24 cellular contexts compared by ENCODE assay signal in genomic region chr20:63380346-63380870, GRCh38. TPM values are rescaled to one million over a fixed set of nuclear protein-coding genes. Genes with fewer than 3 reads are reported as not detected.
"Had no signal": no experiment of that assay in that cellular context is flagged by ENCODE, and none has a peak within 500 bp of the region (broad histone marks: within the 10 kb centered on the region; RNA-seq: fewer than 3 reads in every experiment).

No MANE protein-coding gene starts in this region.

- H3K4me3 ChIP-seq: K562, SJCRH30 had no signal

- H3K4me1 ChIP-seq: SJCRH30 had no signal

- DNase-seq: Kasumi-1, MM.1S, NCI-H1092 treated with DMSO at 0.1 percent for 48 hours, NCI-H1436, NCI-H187, NCI-H2029, NCI-H2081 treated with DMSO at 0.1 percent for 48 hours, NCI-H2171 treated with DMSO at 0.1 percent for 48 hours, NCI-H345, NCI-H446 treated with DMSO at 0.1 percent for 48 hours, NCI-H510A treated with DMSO at 0.1 percent for 48 hours, NCI-H526, NCI-H82, PC-3, SHP77 treated with DMSO at 0.1 percent for 48 hours, SJCRH30 had no signal

- ATAC-seq: Panc1, PC-3, SK-N-SH treated with all-trans-retinoic acid at 6 μM for 48 hours had no signal

- H3K27ac Mint-ChIP-seq: IgD-negative memory B cell had no signal

- H3K27ac ChIP-seq: HL-60, KMS-11, RWPE1, SJCRH30 had no signal

- H3K4me1 Mint-ChIP-seq: IgD-negative memory B cell had no signal

RNA-seq across cellular contexts. Expression of gene CHRNA4, which starts 19.3 kb away (rescaled TPM):
- total RNA-seq: K562, M059J, PC-3 had no signal
- polyA plus RNA-seq: IgD-negative memory B cell, K562 had no signal
